8 cellular contexts compared by ENCODE assay signal in genomic region chr1:153990468-153991150, GRCh38. TPM values are rescaled to one million over a fixed set of nuclear protein-coding genes. Genes with fewer than 3 reads are reported as not detected.
DNase-seq lines count a peak whose midpoint lies in the region; ATAC-seq, FAIRE-seq and TF ChIP-seq lines count a peak whose summit lies in the region.

Gene RPS27 (plus strand): TSS chr1:153990762. CDS start chr1:153990797, 35 bp downstream.

- TF ChIP-seq CTCF in AG09309 (IDR thresholded peaks at IDR 0.05; ENCODE audit: control insufficient read depth, insufficient read depth, low read depth, low read length, missing control alignments) = no peak
- no peak for TF ChIP-seq CTCF in keratinocyte (optimal IDR thresholded peaks at IDR 0.05 in 1 of 3, IDR thresholded peaks at IDR 0.05 in 1 of 3, conservative IDR thresholded peaks at IDR 0.05 in 1 of 3; ENCODE audit: extremely low read depth in 1 of 3, insufficient read depth in 2 of 3, low read length in 3 of 3)

- dilution Hi-C loops in keratinocyte (cut with MboI; ENCODE audit: extremely low pct_ligation_motif_present, low sequenced_read_pairs) = no loop called here

- ATAC-seq in GM19025 (IDR thresholded peaks at IDR 0.05; ENCODE audit: low read depth, unreplicated experiment) (peak; percentile 58), HG03378 (IDR thresholded peaks at IDR 0.05; ENCODE audit: unreplicated experiment) (peak; percentile 67)

- H3K4me1 ChIP-seq in keratinocyte (ENCODE audit: control insufficient read depth, extremely low read depth, insufficient read depth, low read length) = peaks cover 25% of the 10 kb centered on the region

- DNase-seq in AG09309 (ENCODE audit: low read depth) (peak; percentile 97), NCI-H510A (lab: John Stamatoyannopoulos, UW) (peak; percentile 96), cerebellum (ENCODE audit: low spot score) (peak; percentile 97), keratinocyte (ENCODE audit: low read depth, low spot score) (peak; percentile 91)
- DNase-seq in activated CD4-positive, alpha-beta T cell treated with anti-CD3 and anti-CD28 coated beads for 1 hour = peak; percentile 82
- DNase-seq in stimulated activated CD4-positive, alpha-beta T cell treated with anti-CD3 and anti-CD28 coated beads, Interleukin-15, amount 100 ng/mL, for 1 hour (ENCODE audit: low read depth in 1 of 2, low spot score in 1 of 2) = peak; percentile 58 to 78

- peak within 1 kb of the TSS; percentile 91 for H3K4me3 ChIP-seq in AG09309 (ENCODE audit: control insufficient read depth, low read depth, low read length)
- peak within 1 kb of the TSS; percentile 90 to 99 (median 98) for H3K4me3 ChIP-seq in keratinocyte (ENCODE audit: control insufficient read depth in 2 of 3, extremely low read depth in 1 of 3, insufficient read depth in 2 of 3, low read depth in 1 of 3, low read length in 3 of 3)

- H3K9me1 ChIP-seq in keratinocyte (ENCODE audit: control insufficient read depth, extremely low read depth, insufficient read depth, low read length) = no peaks in the 10 kb centered on the region

- H3K9ac ChIP-seq in keratinocyte (ENCODE audit: control insufficient read depth, extremely low read depth, insufficient read depth, low read length) = peak within 1 kb of the TSS; percentile 98

- H4K20me1 ChIP-seq in keratinocyte (ENCODE audit: control insufficient read depth, extremely low read depth, insufficient read depth, low read length) = no peaks in the 10 kb centered on the region

- H2AFZ ChIP-seq in keratinocyte (ENCODE audit: control insufficient read depth, low read length) = peak within 1 kb of the TSS; percentile 80

- H3K4me2 ChIP-seq in keratinocyte (ENCODE audit: control insufficient read depth, extremely low read depth, insufficient read depth, low read depth, low read length) = peak within 1 kb of the TSS; percentile 98

- H3K79me2 ChIP-seq in keratinocyte (ENCODE audit: control insufficient read depth, insufficient read depth, low read length) = peaks cover 24% of the 10 kb centered on the region

- no peaks in the 10 kb centered on the region for H3K9me3 ChIP-seq in keratinocyte (ENCODE audit: control insufficient read depth, low read depth, low read length)

- H3K36me3 ChIP-seq in keratinocyte (ENCODE audit: control insufficient read depth in 2 of 2, extremely low read depth in 1 of 2, insufficient read depth in 2 of 2, low read length in 2 of 2) = peaks cover 9 to 22% of the 10 kb centered on the region in 2 experiments

- peak within 1 kb of the TSS; percentile 96 for H3K27ac ChIP-seq in keratinocyte (ENCODE audit: control insufficient read depth, insufficient read depth, low read length)

- H3K27me3 ChIP-seq in keratinocyte (ENCODE audit: control insufficient read depth, extremely low read depth, insufficient read depth, low read length) = no peaks in the 10 kb centered on the region

- peak; percentile 93 for FAIRE-seq in keratinocyte (lab: Jason Lieb, UNC)

RNA-seq across cellular contexts. Expression of gene RPS27, which starts in this region (rescaled TPM):
- 1,638 TPM for total RNA-seq in cerebellum
- 3,237 to 6,680 TPM (median 5,112 TPM) in 3 replicates for polyA plus RNA-seq in keratinocyte
- polyA plus RNA-seq in keratinocyte (2011; ENCODE audit: low read depth) = 531 TPM
- polyA plus RNA-seq in keratinocyte (2011; cell fraction: cytosol; rRNA removed) = 5,198 and 6,916 TPM in 2 replicates
- polyA plus RNA-seq in keratinocyte (2011; cell fraction: nucleus; rRNA removed) = 995 and 1,226 TPM in 2 replicates
- polyA plus RNA-seq in keratinocyte (2012; ENCODE audit: low replicate concordance) = 4,087 and 7,239 TPM in 2 replicates
- polyA minus RNA-seq in keratinocyte = 533 to 882 TPM (median 763 TPM) in 3 replicates
- polyA minus RNA-seq in keratinocyte (2011; cell fraction: cytosol; rRNA and poly(A)+ RNA removed) = 507 TPM
- 210 and 220 TPM in 2 replicates for polyA minus RNA-seq in keratinocyte (2011; cell fraction: nucleus; rRNA and poly(A)+ RNA removed)

Comparison
In these comparisons a context has a peak if more than half of its experiments do, and no peak if none do; other contexts are left out.
1. Peak in every context shown above with its lines: DNase-seq, ATAC-seq, H3K4me3 ChIP-seq and H3K27ac ChIP-seq.